Comparison of ENCODE assay signal across 8 cellular contexts in the genomic region with DNA sequence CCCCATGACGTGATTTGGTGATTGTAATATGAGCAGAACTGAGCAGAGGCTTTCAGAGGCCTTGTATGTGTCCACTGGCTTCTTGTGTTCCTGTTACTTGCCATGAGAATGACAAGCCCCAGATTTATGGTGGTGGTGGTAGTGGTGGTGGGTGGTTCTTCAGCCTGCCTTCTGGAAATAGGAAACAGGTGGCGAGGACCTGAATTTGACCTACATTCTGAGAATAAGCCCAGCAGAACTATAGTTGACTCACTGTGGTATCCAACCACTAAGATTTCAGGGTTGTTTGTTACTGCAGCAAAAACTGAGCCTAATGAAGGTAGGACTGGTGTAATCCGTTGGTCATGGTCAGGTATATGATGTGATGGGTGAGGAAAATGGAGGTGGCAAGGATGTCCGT.
"Had no signal": no experiment of that assay in that cellular context is flagged by ENCODE, and none has a peak within 500 bp of the region (broad histone marks: within the 10 kb centered on the region; RNA-seq: fewer than 3 reads in every experiment).

No MANE protein-coding gene starts in this region.

- DNase-seq: H9, HCEC 1CT, IMR-90 had no signal

- H3K4me3 ChIP-seq: GM23338, K562 had no signal

- ATAC-seq: GM23338, K562 had no signal

- H3K9me3 Mint-ChIP-seq: GM23338, H9 had no signal

- H3K27ac ChIP-seq: HL-60 had no signal

- FAIRE-seq: H1, H54, K562 had no signal

- H3K4me2 ChIP-seq: GM23338 had no signal

- H3K27ac Mint-ChIP-seq: GM23338 had no signal

- H3K4me3 Mint-ChIP-seq: GM23338, H9 had no signal

- H2AFZ ChIP-seq: GM23338 had no signal
